Comparison of ENCODE assay signal across 30 cellular contexts in genomic region chr10:3273966-3274365, GRCh38.
"Had no signal": no experiment of that assay in that cellular context is flagged by ENCODE, and none has a peak within 500 bp of the region (broad histone marks: within the 10 kb centered on the region; RNA-seq: fewer than 3 reads in every experiment).

No MANE protein-coding gene starts in this region.

- H3K27ac Mint-ChIP-seq: activated CD4-positive, alpha-beta T cell treated with anti-CD3 and anti-CD28 coated beads, Interleukin-2, amount 10 ng/mL, durations not matched to agents 24 days and 14 days; activated CD8-positive, alpha-beta T cell treated with anti-CD3 and anti-CD28 coated beads for 36 hours; activated naive CD8-positive, alpha-beta T cell treated with anti-CD3 and anti-CD28 coated beads for 36 hours had no signal

- H3K4me1 ChIP-seq: Peyer's patch had no signal

- DNase-seq: activated CD4-positive, alpha-beta T cell treated with anti-CD3 and anti-CD28 coated beads, Interleukin-2, amount 10 ng/mL, durations not matched to agents 24 days and 14 days; activated CD4-positive, alpha-beta T cell treated with anti-CD3 and anti-CD28 coated beads, Interleukin-2, amount 50 U/mL, for 4 hours; activated CD8-positive, alpha-beta T cell treated with anti-CD3 and anti-CD28 coated beads for 36 hours; activated effector memory CD4-positive, alpha-beta T cell treated with Interleukin-2 at 50 U/mL for 16 hours; activated naive CD4-positive, alpha-beta T cell; activated naive CD4-positive, alpha-beta T cell treated with anti-CD3 and anti-CD28 coated beads, Interleukin-2, amount 50 U/mL, for 16 hours; activated naive CD8-positive, alpha-beta T cell treated with anti-CD3 and anti-CD28 coated beads for 36 hours; activated T-cell treated with anti-CD3 and anti-CD28 coated beads, Interleukin-2, amount 50 U/mL, for 4 hours; amniotic stem cell; aorta; brain microvascular endothelial cell; Kasumi-1; KG1; MG63; NCI-H1048; NCI-H1105 treated with DMSO at 0.1 percent for 48 hours; NCI-H1436; NCI-H1694; NCI-H1930; NCI-H2081 treated with DMSO at 0.1 percent for 48 hours; NCI-H748 treated with DMSO at 0.1 percent for 48 hours; NK-92 treated with Interleukin-12 subunit alpha and Interleukin-12 subunit beta, amount 100 ng/mL, for 24 hours; PC-3; Peyer's patch; SIG-M5; T1000; WERI-Rb-1 had no signal

- H3K36me3 Mint-ChIP-seq: activated naive CD8-positive, alpha-beta T cell treated with anti-CD3 and anti-CD28 coated beads for 36 hours had no signal

- H3K27ac ChIP-seq: brain microvascular endothelial cell, Peyer's patch, RWPE1, WERI-Rb-1 had no signal

- H3K4me3 Mint-ChIP-seq: activated CD4-positive, alpha-beta T cell treated with anti-CD3 and anti-CD28 coated beads, Interleukin-2, amount 10 ng/mL, durations not matched to agents 24 days and 14 days; activated CD8-positive, alpha-beta T cell treated with anti-CD3 and anti-CD28 coated beads for 36 hours; activated naive CD8-positive, alpha-beta T cell treated with anti-CD3 and anti-CD28 coated beads for 36 hours; activated T-cell treated with anti-CD3 and anti-CD28 coated beads, Interleukin-2, amount 50 U/mL, for 4 hours; central memory CD8-positive, alpha-beta T cell had no signal

- H3K4me1 Mint-ChIP-seq: activated CD4-positive, alpha-beta T cell treated with anti-CD3 and anti-CD28 coated beads, Interleukin-2, amount 10 ng/mL, durations not matched to agents 24 days and 14 days; activated naive CD8-positive, alpha-beta T cell treated with anti-CD3 and anti-CD28 coated beads for 36 hours; central memory CD8-positive, alpha-beta T cell had no signal

- ATAC-seq: activated CD8-positive, alpha-beta T cell treated with anti-CD3 and anti-CD28 coated beads for 36 hours; activated T-cell treated with anti-CD3 and anti-CD28 coated beads, Interleukin-2, amount 50 U/mL, for 4 hours; PC-3; Right ventricle myocardium inferior had no signal

- H3K36me3 ChIP-seq: brain microvascular endothelial cell, MG63, Peyer's patch, WERI-Rb-1 had no signal

- H3K27me3 ChIP-seq: brain microvascular endothelial cell, MG63, Peyer's patch had no signal

- H3K4me3 ChIP-seq: MG63, Peyer's patch had no signal

- H3K9me3 ChIP-seq: MG63, Peyer's patch had no signal

- H3K9me3 Mint-ChIP-seq: activated CD4-positive, alpha-beta T cell treated with anti-CD3 and anti-CD28 coated beads, Interleukin-2, amount 10 ng/mL, durations not matched to agents 24 days and 14 days; activated CD8-positive, alpha-beta T cell treated with anti-CD3 and anti-CD28 coated beads for 36 hours; activated naive CD8-positive, alpha-beta T cell treated with anti-CD3 and anti-CD28 coated beads for 36 hours; activated T-cell treated with anti-CD3 and anti-CD28 coated beads, Interleukin-2, amount 50 U/mL, for 4 hours; central memory CD8-positive, alpha-beta T cell had no signal
